In genomic region chr21:35198004-35198403, GRCh38 we compare ENCODE assay signal across 13 cellular contexts.
DNase-seq lines count a peak whose midpoint lies in the region; ATAC-seq and TF ChIP-seq lines count a peak whose summit lies in the region.
"Had no signal": no experiment of that assay in that cellular context is flagged by ENCODE, and none has a peak within 500 bp of the region (broad histone marks: within the 10 kb centered on the region; RNA-seq: fewer than 3 reads in every experiment).

No MANE protein-coding gene starts in this region.

- H3K4me3 ChIP-seq in ACC112 (ENCODE audit: low read depth, low read length) (peak overlapping the region; percentile 21; the same call in 1 of the 2 replicates), brain microvascular endothelial cell (ENCODE audit: low read depth, low read length) (no peak overlapping the region)

- no peaks in the 10 kb centered on the region for H3K36me3 ChIP-seq in ACC112 (ENCODE audit: insufficient read depth, low read length)
- H3K36me3 ChIP-seq in brain microvascular endothelial cell (replicated peaks) = no peaks in the 10 kb centered on the region

- H3K27me3 Mint-ChIP-seq in HFFc6 (ENCODE audit: insufficient read depth) = peaks cover 3% of the 10 kb centered on the region

- peak overlapping the region; percentile 7 for H2AFZ ChIP-seq in ACC112 (ENCODE audit: low read length, unreplicated experiment)

- DNase-seq in HFFc6 (peak; percentile 96), brain microvascular endothelial cell (peak; percentile 75), kidney glomerular epithelial cell (lab: John Stamatoyannopoulos, UW) (peak; percentile 80), NCI-H510A treated with DMSO at 0.1 percent for 48 hours (lab: John Stamatoyannopoulos, UW) (no peak), T-helper 1 cell (no peak), GM19238 (ENCODE audit: insufficient read length, low spot score) (no peak)
- DNase-seq: CD4-positive, alpha-beta memory T cell; hippocampal formation; NCI-H2227 treated with DMSO at 0.1 percent for 48 hours; nucleus accumbens had no signal

- H3K4me1 Mint-ChIP-seq in HFFc6 (ENCODE audit: low read depth) = peaks cover 74% of the 10 kb centered on the region
- H3K4me1 Mint-ChIP-seq: CD4-positive, alpha-beta memory T cell had no signal

- H3K27me3 ChIP-seq in ACC112 (ENCODE audit: insufficient read depth, low read length) (no peaks in the 10 kb centered on the region), brain microvascular endothelial cell (replicated peaks) (no peaks in the 10 kb centered on the region)

- peaks cover 25% of the 10 kb centered on the region for H3K36me3 Mint-ChIP-seq in HFFc6 (ENCODE audit: low read depth)
- H3K36me3 Mint-ChIP-seq: CD4-positive, alpha-beta memory T cell had no signal

- H3K79me2 ChIP-seq in ACC112 (ENCODE audit: control insufficient read depth, insufficient read depth, low read length, unreplicated experiment) = no peaks in the 10 kb centered on the region

- H3K9me3 Mint-ChIP-seq in HFFc6 = no peaks in the 10 kb centered on the region

- in situ Hi-C loops in brain microvascular endothelial cell (cut with HindIII; ENCODE audit: low pct_ligation_motif_present, low sequenced_read_pairs) = no loop called here

- H3K27ac ChIP-seq in ACC112 (ENCODE audit: low read depth, low read length) (peak overlapping the region; percentile 91), brain microvascular endothelial cell (peak overlapping the region; percentile 61)

- peaks cover 42% of the 10 kb centered on the region for H3K4me1 ChIP-seq in ACC112 (ENCODE audit: control insufficient read depth, insufficient read depth, low read length, unreplicated experiment)

- peak overlapping the region; percentile 44 for H3K4me3 Mint-ChIP-seq in HFFc6
- H3K4me3 Mint-ChIP-seq: CD4-positive, alpha-beta memory T cell had no signal

- TF ChIP-seq CTCF in HFFc6 (IDR thresholded peaks at IDR 0.05) = no peak
- TF ChIP-seq CTCF in brain microvascular endothelial cell (IDR thresholded peaks at IDR 0.05; ENCODE audit: low read depth, low read length, missing control alignments) = no peak

- H3K27ac Mint-ChIP-seq in HFFc6 = peak overlapping the region; percentile 86
- H3K27ac Mint-ChIP-seq: activated naive CD4-positive, alpha-beta T cell treated with anti-CD3 and anti-CD28 coated beads, Interleukin-2, amount 50 U/mL, for 72 hours; CD4-positive, alpha-beta memory T cell had no signal

- no peak for ATAC-seq in GM18868 (IDR thresholded peaks at IDR 0.05; ENCODE audit: unreplicated experiment)

Comparison
In these comparisons a context has a peak if more than half of its experiments do, and no peak if none do; other contexts are left out.
1. DNase-seq: peak in HFFc6 (single experiment), brain microvascular endothelial cell (single experiment) and kidney glomerular epithelial cell (single experiment); none in NCI-H510A treated with DMSO at 0.1 percent for 48 hours (single experiment), T-helper 1 cell (0 of 5) and GM19238 (single experiment).